In genomic region chr2:149761611-149762010, GRCh38 we compare ENCODE assay signal across 29 cellular contexts.
"Had no signal": no experiment of that assay in that cellular context is flagged by ENCODE, and none has a peak within 500 bp of the region (broad histone marks: within the 10 kb centered on the region; RNA-seq: fewer than 3 reads in every experiment).

No MANE protein-coding gene starts in this region.

- H3K27ac Mint-ChIP-seq: dendritic cell treated with granulocyte-macrophage colony-stimulating factor and Interleukin-4, amounts not matched to agents 40 ng/mL and 50 ng/mL, for 4 days; effector memory CD8-positive, alpha-beta T cell; endodermal cell had no signal

- H2AFZ ChIP-seq: hepatocyte had no signal

- H3K4me3 Mint-ChIP-seq: dendritic cell treated with granulocyte-macrophage colony-stimulating factor and Interleukin-4, amounts not matched to agents 40 ng/mL and 50 ng/mL, for 4 days; effector memory CD8-positive, alpha-beta T cell; endodermal cell had no signal

- FAIRE-seq: endometrium, endothelial cell of umbilical vein, frontal cortex had no signal

- H3K27me3 ChIP-seq: colonic mucosa, dorsolateral prefrontal cortex, esophagus muscularis mucosa, esophagus squamous epithelium, foreskin keratinocyte, gastrocnemius medialis, gastroesophageal sphincter, heart left ventricle, heart right ventricle, hepatocyte had no signal

- H3K27me3 Mint-ChIP-seq: dendritic cell treated with granulocyte-macrophage colony-stimulating factor and Interleukin-4, amounts not matched to agents 40 ng/mL and 50 ng/mL, for 4 days; effector memory CD8-positive, alpha-beta T cell had no signal

- H3K4me1 ChIP-seq: colonic mucosa, esophagus squamous epithelium, gastrocnemius medialis, heart right ventricle had no signal

- H3K9me3 ChIP-seq: colonic mucosa, esophagus muscularis mucosa, esophagus squamous epithelium, gastrocnemius medialis, gastroesophageal sphincter had no signal

- H3K4me3 ChIP-seq: colonic mucosa, coronary artery, dorsolateral prefrontal cortex, esophagus muscularis mucosa, esophagus squamous epithelium, gastrocnemius medialis, gastroesophageal sphincter, heart left ventricle, heart right ventricle, hepatocyte had no signal

- H3K27ac ChIP-seq: colonic mucosa, coronary artery, dorsolateral prefrontal cortex, epithelial cell of prostate, esophagus muscularis mucosa, esophagus squamous epithelium, foreskin keratinocyte, gastrocnemius medialis, gastroesophageal sphincter, heart left ventricle, heart right ventricle, hepatocyte had no signal

- H3K79me2 ChIP-seq: hepatocyte had no signal

- DNase-seq: colonic mucosa; cortex of kidney; dermis blood vessel endothelial cell; dorsolateral prefrontal cortex; effector CD4-positive, alpha-beta T cell; effector CD8-positive, alpha-beta T cell; effector memory CD4-positive, alpha-beta T cell; effector memory CD8-positive, alpha-beta T cell; endodermal cell; erythroblast; esophagus squamous epithelium; foreskin fibroblast; foreskin keratinocyte; foreskin melanocyte; gastrocnemius medialis; glutamatergic neuron; head of caudate nucleus; heart left ventricle; heart right ventricle had no signal

- H3K36me3 ChIP-seq: colonic mucosa, esophagus muscularis mucosa, esophagus squamous epithelium, gastrocnemius medialis, gastroesophageal sphincter, heart left ventricle, heart right ventricle had no signal

- H3K4me2 ChIP-seq: hepatocyte had no signal

- ATAC-seq: effector memory CD8-positive, alpha-beta T cell; esophagus mucosa; foreskin keratinocyte; gastrocnemius medialis; gastroesophageal sphincter; heart left ventricle; heart right ventricle had no signal

- H3K9me3 Mint-ChIP-seq: endodermal cell had no signal
